Comparison of ENCODE assay signal across 8 cellular contexts in genomic region chr19:48203794-48204628, GRCh38. TPM values are rescaled to one million over a fixed set of nuclear protein-coding genes. Genes with fewer than 3 reads are reported as not detected.
A peak's percentile ranks its signal among the peaks of the same experiment; 100 is the strongest.
DNase-seq lines count a peak whose midpoint lies in the region; ATAC-seq and TF ChIP-seq lines count a peak whose summit lies in the region.

No MANE protein-coding gene starts in this region.

- DNase-seq in BE2C (peak; percentile 98), GM19240 (ENCODE audit: insufficient read length, low spot score) (peak; percentile 98), NCI-H524 (lab: John Stamatoyannopoulos, UW) (peak; percentile 100), coronary artery (ENCODE audit: low spot score) (peak; percentile 96), left colon (peak; percentile 93 to 95)
- peak; percentile 86 to 87 for DNase-seq in activated CD4-positive, alpha-beta T cell treated with anti-CD3 and anti-CD28 coated beads for 4 hours
- DNase-seq in stimulated activated CD4-positive, alpha-beta T cell treated with anti-CD3 and anti-CD28 coated beads, Interleukin-1b, Interleukin-23, amount 100 ng/mL, for 4 hours (ENCODE audit: low read depth in 2 of 2) = peak; percentile 82 to 84

- no peaks in the 10 kb centered on the region for H3K36me3 ChIP-seq in BE2C

- no peak for TF ChIP-seq CTCF in BE2C (IDR thresholded peaks at IDR 0.05; ENCODE audit: low read depth, low read length)
- TF ChIP-seq CTCF in coronary artery (IDR thresholded peaks at IDR 0.05) = no peak

- no peaks in the 10 kb centered on the region for H3K4me1 ChIP-seq in BE2C

- H3K27me3 ChIP-seq in BE2C = no peaks in the 10 kb centered on the region

- H3K4me3 ChIP-seq in BE2C (ENCODE audit: low read depth, low read length) (peak overlapping the region; percentile 92), coronary artery (peak overlapping the region; percentile 76)

- H3K9me3 ChIP-seq in BE2C = no peaks in the 10 kb centered on the region

- peak overlapping the region; percentile 43 to 79 for H3K27ac ChIP-seq in coronary artery

- peak; percentile 83 for ATAC-seq in HG03442 (IDR thresholded peaks at IDR 0.05; ENCODE audit: unreplicated experiment)
- ATAC-seq in left colon = peak; percentile 99

- intact Hi-C loops in left colon (cut with DNase I, micrococcal nuclease) = no loop called here

RNA-seq across cellular contexts. Expression of gene ZSWIM9, which starts 33.5 kb away (rescaled TPM):
- 5.5 TPM for polyA plus RNA-seq in BE2C (2012; ENCODE audit: insufficient read depth, insufficient read length, low read depth)
- 1 to 10 TPM; 5.8 to 7.1 TPM for total RNA-seq in left colon

RNA-seq across cellular contexts. Expression of gene LIG1, which starts 33.9 kb away (rescaled TPM):
- 10.4 TPM for polyA plus RNA-seq in BE2C (2012; ENCODE audit: insufficient read depth, insufficient read length, low read depth)
- 10 to 100 TPM; 18.1 to 29.5 TPM for total RNA-seq in left colon

RNA-seq across cellular contexts. Expression of gene CARD8, which starts 51.7 kb away (rescaled TPM):
- 3.1 TPM for polyA plus RNA-seq in BE2C (2012; ENCODE audit: insufficient read depth, insufficient read length, low read depth)
- total RNA-seq in left colon = 10 to 100 TPM; 15.3 to 23.4 TPM

Comparison
In these comparisons a context has a peak if more than half of its experiments do, and no peak if none do; other contexts are left out.
1. Peak in every context shown above with its lines: DNase-seq, ATAC-seq, H3K4me3 ChIP-seq and H3K27ac ChIP-seq.